In the genomic region with DNA sequence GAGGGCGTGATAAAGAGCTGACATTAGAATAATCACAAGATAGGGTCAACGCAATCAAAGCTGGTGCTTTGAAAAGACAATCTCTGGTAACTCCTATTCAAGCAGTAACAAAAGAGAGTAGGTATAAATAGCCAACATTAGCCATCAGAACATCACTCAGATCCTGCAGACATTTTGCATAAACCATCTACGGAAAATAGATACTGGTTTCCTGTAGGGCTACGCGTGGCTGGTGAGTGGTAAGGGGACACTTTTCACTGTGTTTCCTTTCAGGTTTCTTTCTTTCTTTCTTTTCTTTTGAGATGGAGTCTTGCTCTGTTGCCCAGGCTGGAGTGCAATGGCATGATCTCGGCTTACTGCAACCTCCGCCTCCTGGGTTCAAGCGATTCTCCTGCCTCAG, we compare ENCODE assay signal across 18 cellular contexts. TPM values are rescaled to one million over a fixed set of nuclear protein-coding genes. Genes with fewer than 3 reads are reported as not detected.
DNase-seq lines count a peak whose midpoint lies in the region; ATAC-seq and TF ChIP-seq lines count a peak whose summit lies in the region.
"Had no signal": no experiment of that assay in that cellular context is flagged by ENCODE, and none has a peak within 500 bp of the region (broad histone marks: within the 10 kb centered on the region; RNA-seq: fewer than 3 reads in every experiment).

No MANE protein-coding gene starts in this region.

- H3K4me1 ChIP-seq in Loucy (ENCODE audit: insufficient read depth, low read length, poor library complexity, severe bottlenecking) (peaks cover 29% of the 10 kb centered on the region), mesenchymal stem cell (ENCODE audit: control insufficient read depth, insufficient read depth, low read depth, low read length) (no peaks in the 10 kb centered on the region)
- no peaks in the 10 kb centered on the region for H3K4me1 ChIP-seq in naive thymus-derived CD4-positive, alpha-beta T cell (ENCODE audit: control insufficient read depth in 2 of 2, insufficient read depth in 2 of 2, low read length in 2 of 2)
- H3K4me1 ChIP-seq: A549, ascending aorta had no signal

- H3K4me1 Mint-ChIP-seq in activated T-cell treated with anti-CD3 and anti-CD28 coated beads, Interleukin-2, amount 50 U/mL, for 24 hours (ENCODE audit: low read depth) = peaks cover 33% of the 10 kb centered on the region
- H3K4me1 Mint-ChIP-seq in naive thymus-derived CD4-positive, alpha-beta T cell = peaks cover 6 to 30% (median 24%) of the 10 kb centered on the region in 7 donors

- DNase-seq in activated T-cell treated with anti-CD3 and anti-CD28 coated beads, Interleukin-2, amount 50 U/mL, for 24 hours = no peak
- no peak for DNase-seq in activated T-cell treated with anti-CD3 and anti-CD28 coated beads, Interleukin-2, amount 50 U/mL, for 48 hours
- no peak for DNase-seq in naive thymus-derived CD4-positive, alpha-beta T cell
- DNase-seq in DMS153 (lab: John Stamatoyannopoulos, UW) = no peak
- DNase-seq in mesenchymal stem cell = no peak
- DNase-seq: DMS 273 treated with DMSO at 0.1 percent for 48 hours; mammary epithelial cell; NCI-H1417; NCI-H526 treated with DMSO at 0.1 percent for 48 hours; SHP77; stimulated activated CD8-positive, alpha-beta memory T cell treated with anti-CD3 and anti-CD28 coated beads, Interleukin-4, amount 100 ng/mL, for 48 hours had no signal

- no peak overlapping the region for H3K14ac ChIP-seq in mesenchymal stem cell (ENCODE audit: low read length in 2 of 2)

- H3K79me1 ChIP-seq in mesenchymal stem cell (replicated peaks; ENCODE audit: low read length, poor library complexity, severe bottlenecking) = peaks cover 23% of the 10 kb centered on the region

- H2BK120ac ChIP-seq in mesenchymal stem cell (ENCODE audit: low read depth, low read length) = no peak overlapping the region

- POLR2A ChIA-PET in naive thymus-derived CD4-positive, alpha-beta T cell (lab: Charles Lee) = interaction anchor here (1.0 kb wide), 1 partner anchor 34 kb away, joined by 4 read pairs; no protein-coding TSS in a partner anchor

- intact Hi-C loops in naive thymus-derived CD4-positive, alpha-beta T cell (cut with micrococcal nuclease) = no loop called here

- H3K9me3 ChIP-seq in Loucy (ENCODE audit: insufficient read depth, low read depth, low read length) (no peaks in the 10 kb centered on the region), mesenchymal stem cell (ENCODE audit: control insufficient read depth, low read length) (no peaks in the 10 kb centered on the region)
- no peaks in the 10 kb centered on the region for H3K9me3 ChIP-seq in naive thymus-derived CD4-positive, alpha-beta T cell (ENCODE audit: control insufficient read depth in 2 of 3, low read length in 3 of 3)
- H3K9me3 ChIP-seq: A549, ascending aorta had no signal

- H4K20me1 ChIP-seq in Loucy (ENCODE audit: insufficient read depth, low read length, poor library complexity, severe bottlenecking) = no peaks in the 10 kb centered on the region

- no peak overlapping the region for H4K8ac ChIP-seq in mesenchymal stem cell (ENCODE audit: low read length)

- no peaks in the 10 kb centered on the region for H3K27me3 Mint-ChIP-seq in activated T-cell treated with anti-CD3 and anti-CD28 coated beads, Interleukin-2, amount 50 U/mL, for 24 hours
- H3K27me3 Mint-ChIP-seq in naive thymus-derived CD4-positive, alpha-beta T cell = no peaks in the 10 kb centered on the region
- H3K27me3 Mint-ChIP-seq: dendritic cell treated with granulocyte-macrophage colony-stimulating factor and Interleukin-4, amounts not matched to agents 40 ng/mL and 50 ng/mL, for 4 days had no signal

- H3K36me3 Mint-ChIP-seq in activated T-cell treated with anti-CD3 and anti-CD28 coated beads, Interleukin-2, amount 50 U/mL, for 24 hours (ENCODE audit: low read depth) = peaks cover 79% of the 10 kb centered on the region
- peaks cover 5 to 44% (median 29%) of the 10 kb centered on the region in 5 donors for H3K36me3 Mint-ChIP-seq in naive thymus-derived CD4-positive, alpha-beta T cell

- peaks cover 69% of the 10 kb centered on the region; the same call in 1 of the 2 replicates for H3K36me3 ChIP-seq in Loucy (ENCODE audit: insufficient read depth, low read length)
- peaks cover 14 to 76% (median 19%) of the 10 kb centered on the region in 3 experiments for H3K36me3 ChIP-seq in naive thymus-derived CD4-positive, alpha-beta T cell (ENCODE audit: control insufficient read depth in 2 of 3, insufficient read depth in 3 of 3, low read length in 3 of 3)
- H3K36me3 ChIP-seq in mesenchymal stem cell (ENCODE audit: control insufficient read depth in 1 of 2, insufficient read depth in 2 of 2, low read depth in 1 of 2, low read length in 2 of 2) = peaks cover 38 to 80% of the 10 kb centered on the region in 2 experiments

- peak overlapping the region; percentile 51 for H3K27ac Mint-ChIP-seq in activated T-cell treated with anti-CD3 and anti-CD28 coated beads, Interleukin-2, amount 50 U/mL, for 24 hours
- peak overlapping the region in 6 of 9 donors; percentile 15 to 51 (median 34) for H3K27ac Mint-ChIP-seq in naive thymus-derived CD4-positive, alpha-beta T cell

- H3K9me3 Mint-ChIP-seq in activated T-cell treated with anti-CD3 and anti-CD28 coated beads, Interleukin-2, amount 50 U/mL, for 24 hours = no peaks in the 10 kb centered on the region
- no peaks in the 10 kb centered on the region for H3K9me3 Mint-ChIP-seq in naive thymus-derived CD4-positive, alpha-beta T cell
- H3K9me3 Mint-ChIP-seq: dendritic cell treated with granulocyte-macrophage colony-stimulating factor and Interleukin-4, amounts not matched to agents 40 ng/mL and 50 ng/mL, for 4 days had no signal

- H3K4me3 ChIP-seq in Loucy (ENCODE audit: low read length, poor library complexity, severe bottlenecking) (no peak overlapping the region), mesenchymal stem cell (ENCODE audit: insufficient read depth in 1 of 2, low read depth in 1 of 2, low read length in 2 of 2) (no peak overlapping the region)
- no peak overlapping the region for H3K4me3 ChIP-seq in naive thymus-derived CD4-positive, alpha-beta T cell (ENCODE audit: low read length)
- H3K4me3 ChIP-seq: A549, ascending aorta had no signal

- H3K79me2 ChIP-seq in Loucy (ENCODE audit: insufficient read depth, low read length) = peaks cover 18% of the 10 kb centered on the region

- H2AFZ ChIP-seq in Loucy (ENCODE audit: low read length) (no peak overlapping the region), mesenchymal stem cell (ENCODE audit: low read depth, low read length) (no peak overlapping the region)

- CTCF ChIA-PET in naive thymus-derived CD4-positive, alpha-beta T cell (lab: Charles Lee) = no interaction called here

- H3K4me2 ChIP-seq in Loucy (ENCODE audit: low read depth, low read length, poor library complexity, severe bottlenecking) (peak overlapping the region; percentile 32), mesenchymal stem cell (ENCODE audit: low read length, poor library complexity, severe bottlenecking) (no peak overlapping the region)
- H3K4me2 ChIP-seq: A549 had no signal

- no peak overlapping the region for H2BK15ac ChIP-seq in mesenchymal stem cell (ENCODE audit: low read depth, poor library complexity, severe bottlenecking)

- no peak overlapping the region for H4K91ac ChIP-seq in mesenchymal stem cell (ENCODE audit: low read length)

- 96% methylated on average over 7 of the region's 8 CpGs for WGBS in mesenchymal stem cell

- no peak overlapping the region for H3K4me3 Mint-ChIP-seq in activated T-cell treated with anti-CD3 and anti-CD28 coated beads, Interleukin-2, amount 50 U/mL, for 24 hours
- H3K4me3 Mint-ChIP-seq in naive thymus-derived CD4-positive, alpha-beta T cell = no peak overlapping the region
- H3K4me3 Mint-ChIP-seq: dendritic cell treated with granulocyte-macrophage colony-stimulating factor and Interleukin-4, amounts not matched to agents 40 ng/mL and 50 ng/mL, for 4 days had no signal

- H3K27me3 ChIP-seq in Loucy (ENCODE audit: insufficient read depth, low read length, poor library complexity, severe bottlenecking) = no peaks in the 10 kb centered on the region
- no peaks in the 10 kb centered on the region for H3K27me3 ChIP-seq in naive thymus-derived CD4-positive, alpha-beta T cell (ENCODE audit: control insufficient read depth in 2 of 2, insufficient read depth in 2 of 2, low read length in 2 of 2)
- H3K27me3 ChIP-seq in mesenchymal stem cell (ENCODE audit: control insufficient read depth in 1 of 2, insufficient read depth in 1 of 2, low read length in 2 of 2) = no peaks in the 10 kb centered on the region
- H3K27me3 ChIP-seq: ascending aorta had no signal

- H3F3A ChIP-seq in Loucy (ENCODE audit: low read depth) = 0 out of 2 replicates have a peak, but pooled peaks cover 5% of the 10 kb centered on the region

- no peak overlapping the region for H2BK12ac ChIP-seq in mesenchymal stem cell (ENCODE audit: low read length in 2 of 2)

- H3K27ac ChIP-seq in naive thymus-derived CD4-positive, alpha-beta T cell (ENCODE audit: low read depth, low read length) = no peak overlapping the region
- H3K27ac ChIP-seq in mesenchymal stem cell (ENCODE audit: low read length, poor library complexity, severe bottlenecking) = no peak overlapping the region
- H3K27ac ChIP-seq: A549, ascending aorta had no signal

- no peak overlapping the region for H2AK5ac ChIP-seq in mesenchymal stem cell (ENCODE audit: low read length, severe bottlenecking)

- H2BK5ac ChIP-seq in mesenchymal stem cell (ENCODE audit: low read depth, low read length, poor library complexity, severe bottlenecking) = no peak overlapping the region

- H3K18ac ChIP-seq in mesenchymal stem cell (ENCODE audit: low read depth in 1 of 2, low read length in 2 of 2) = no peak overlapping the region

- ATAC-seq in GM21515 (IDR thresholded peaks at IDR 0.05; ENCODE audit: unreplicated experiment) (peak; percentile 42), HG03469 (IDR thresholded peaks at IDR 0.05; ENCODE audit: unreplicated experiment) (no peak)
- no peak for ATAC-seq in naive thymus-derived CD4-positive, alpha-beta T cell
- ATAC-seq: A549 had no signal

- H3K9me2 ChIP-seq in Loucy (replicated peaks; ENCODE audit: low read depth, low read length) = no peaks in the 10 kb centered on the region

- H3K4ac ChIP-seq in mesenchymal stem cell (ENCODE audit: low read depth in 1 of 2, low read length in 2 of 2) = no peak overlapping the region

- no peak overlapping the region for H3K9ac ChIP-seq in Loucy (ENCODE audit: low read depth, low read length, poor library complexity, severe bottlenecking)
- H3K9ac ChIP-seq in mesenchymal stem cell (ENCODE audit: low read length) = no peak overlapping the region

- no peak overlapping the region for H3K23ac ChIP-seq in mesenchymal stem cell (ENCODE audit: low read length in 2 of 2)

- TF ChIP-seq CTCF in Loucy (conservative IDR thresholded peaks at IDR 0.05; ENCODE audit: low read length) = no peak

RNA-seq across cellular contexts. Expression of a gene that starts 22.3 kb away (rescaled TPM):
- total RNA-seq in naive thymus-derived CD4-positive, alpha-beta T cell = 10 to 100 TPM; 10.6 to 26.0 (median 20.1) TPM
- 1 to 10 TPM; 6.3 to 9.8 TPM for polyA plus RNA-seq in naive thymus-derived CD4-positive, alpha-beta T cell
- 9.4 TPM for polyA plus RNA-seq in mesenchymal stem cell (2013, experiment 1 of 2)
- polyA plus RNA-seq in mesenchymal stem cell (2013, experiment 2 of 2) = 9.9 TPM

RNA-seq across cellular contexts. Expression of a gene that starts 25.6 kb away (rescaled TPM):
- not detected for total RNA-seq in naive thymus-derived CD4-positive, alpha-beta T cell
- not detected for polyA plus RNA-seq in naive thymus-derived CD4-positive, alpha-beta T cell
- polyA plus RNA-seq in mesenchymal stem cell (2013, experiment 1 of 2) = 0.08 TPM
- 0.11 TPM for polyA plus RNA-seq in mesenchymal stem cell (2013, experiment 2 of 2)
- total RNA-seq: ascending aorta, mammary epithelial cell, urinary bladder had no signal
- polyA plus RNA-seq: mammary epithelial cell, urinary bladder had no signal

RNA-seq across cellular contexts. Expression of a gene that starts 29.6 kb away (rescaled TPM):
- total RNA-seq in naive thymus-derived CD4-positive, alpha-beta T cell = 10 to 100 TPM; 52.0 to 83.2 (median 70.2) TPM
- polyA plus RNA-seq in naive thymus-derived CD4-positive, alpha-beta T cell = 10 to 100 TPM; 29.0 to 32.0 TPM
- polyA plus RNA-seq in mesenchymal stem cell (2013, experiment 1 of 2) = 19.3 TPM
- polyA plus RNA-seq in mesenchymal stem cell (2013, experiment 2 of 2) = 18.5 TPM
